ENCODE assay signal across 9 cellular contexts in the genomic region with DNA sequence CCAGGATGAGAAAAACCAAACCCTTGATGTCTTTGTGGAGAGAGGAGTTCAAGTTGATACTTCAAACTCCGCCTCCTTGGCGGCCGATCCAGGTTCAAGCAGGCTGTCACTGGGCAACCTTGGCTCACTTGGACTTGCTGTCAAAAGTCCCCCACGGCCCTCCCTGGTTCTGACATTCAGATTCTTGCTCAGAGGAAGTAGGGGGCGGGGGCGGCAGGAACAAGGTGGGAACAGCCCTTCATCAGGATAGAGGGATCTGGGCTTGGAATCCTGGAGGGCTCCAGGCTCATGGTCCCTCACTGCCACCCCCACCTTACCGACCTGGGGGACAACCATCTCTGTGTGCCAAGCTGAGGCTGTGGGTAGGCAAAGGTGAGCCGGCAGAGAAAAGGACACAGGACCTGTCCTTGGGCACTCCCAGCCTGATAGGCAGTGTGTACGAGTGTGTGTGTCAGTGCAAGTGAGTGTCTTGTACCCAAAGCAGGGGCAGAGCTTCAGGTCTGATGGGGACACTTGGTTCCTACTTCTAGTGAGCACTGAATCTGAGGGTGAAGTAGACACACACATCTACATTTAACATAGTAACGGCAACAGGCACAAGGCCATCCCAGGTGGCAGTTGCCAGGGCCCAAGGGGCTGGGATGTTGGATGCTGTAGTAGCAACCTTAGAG. TPM values are rescaled to one million over a fixed set of nuclear protein-coding genes. Genes with fewer than 3 reads are reported as not detected.
DNase-seq lines count a peak whose midpoint lies in the region; ATAC-seq, FAIRE-seq and TF ChIP-seq lines count a peak whose summit lies in the region.
"Had no signal": no experiment of that assay in that cellular context is flagged by ENCODE, and none has a peak within 500 bp of the region (broad histone marks: within the 10 kb centered on the region; RNA-seq: fewer than 3 reads in every experiment).

No MANE protein-coding gene starts in this region.

- POLR2A ChIA-PET in CD8-positive, alpha-beta T cell (lab: Charles Lee), result interaction anchor here (1.6 to 19.1 kb wide), 4 partner anchors 6 to 18 kb away, joined by 5 to 773 read pairs (median 454); partner anchors contain the start of genes SUPT4H1 and TSPOAP1
- POLR2A ChIA-PET in GM12878 (lab: Charles Lee), result interaction anchor here (0.7 to 18.5 kb wide), 4 partner anchors 9 to 103 kb away, joined by 3 to 373 read pairs (median 140); partner anchors contain the start of genes RNF43 and SUPT4H1

- no peak for TF ChIP-seq RAD21 in GM12878 (IDR thresholded peaks at IDR 0.05; ENCODE audit: insufficient read depth, low read depth, low read length)

- H3K4me1 Mint-ChIP-seq in CD8-positive, alpha-beta T cell (ENCODE audit: low read depth), result peaks cover 64% of the 10 kb centered on the region
- H3K4me1 Mint-ChIP-seq in neural progenitor cell, result peaks cover 38% of the 10 kb centered on the region

- peak overlapping the region; percentile 92 for H3K27ac ChIP-seq in CD8-positive, alpha-beta T cell (ENCODE audit: low read depth, low read length)
- H3K27ac ChIP-seq in GM12878 (ENCODE audit: control insufficient read depth, insufficient read depth), result peak overlapping the region; percentile 100
- H3K27ac ChIP-seq in neural progenitor cell, result no peak overlapping the region

- SMC1A ChIA-PET in GM12878 (lab: Charles Lee; ENCODE audit: uncharacterized antibody, unreplicated experiment), result interaction anchor here (3.5 to 10.3 kb wide), 4 partner anchors 8 to 80 kb away, joined by 24 to 195 read pairs (median 90); partner anchors contain the start of genes RNF43 and SUPT4H1

- BruUV-seq in GM12878 (replicated peaks; lab: Mats Ljungman, UMichigan), result no TSS peak

- FAIRE-seq in GM12878 (lab: Jason Lieb, UNC), result no peak

- RAD21 ChIA-PET in GM12878 (lab: Charles Lee; ENCODE audit: unreplicated experiment), result interaction anchor here (1.0 to 18.1 kb wide), 7 partner anchors 9 to 432 kb away, joined by 3 to 323 read pairs (median 11); partner anchors contain the start of genes RNF43 and SUPT4H1

- peak overlapping the region; percentile 99 for H3K4me2 ChIP-seq in GM12878 (ENCODE audit: control insufficient read depth, insufficient read depth)
- H3K4me2 ChIP-seq in neural progenitor cell, result no peak overlapping the region

- no peaks in the 10 kb centered on the region for H3K9me3 Mint-ChIP-seq in CD8-positive, alpha-beta T cell
- H3K9me3 Mint-ChIP-seq in neural progenitor cell, result peaks cover 2% of the 10 kb centered on the region

- H3K79me2 ChIP-seq in GM12878 (ENCODE audit: control insufficient read depth, insufficient read depth, low read length) (peaks cover 96% of the 10 kb centered on the region), neural progenitor cell (ENCODE audit: low read depth) (no peaks in the 10 kb centered on the region)

- H3K4me1 ChIP-seq in CD8-positive, alpha-beta T cell (ENCODE audit: insufficient read depth, low read length), result peaks cover 46% of the 10 kb centered on the region
- H3K4me1 ChIP-seq in GM12878 (ENCODE audit: control insufficient read depth, insufficient read depth, low read length), result peaks cover 44% of the 10 kb centered on the region
- peaks cover 18% of the 10 kb centered on the region for H3K4me1 ChIP-seq in neural progenitor cell

- H3K4me3 ChIP-seq in CD8-positive, alpha-beta T cell (ENCODE audit: low read depth, low read length), result peak overlapping the region; percentile 90
- peak overlapping the region; percentile 81 for H3K4me3 ChIP-seq in NB4 (ENCODE audit: low read depth, low read length)
- peak overlapping the region; percentile 83 for H3K4me3 ChIP-seq in GM12878
- no peak overlapping the region for H3K4me3 ChIP-seq in neural progenitor cell

- WGBS in GM12878 (ENCODE audit: insufficient coverage, insufficient replicate concordance, low lambda C conversion rate, missing lambda C conversion rate), result 0% methylated on average over 10 of the region's 10 CpGs

- H3K36me3 Mint-ChIP-seq in CD8-positive, alpha-beta T cell, result peaks cover 39% of the 10 kb centered on the region
- no peaks in the 10 kb centered on the region for H3K36me3 Mint-ChIP-seq in neural progenitor cell

- ATAC-seq in CD8-positive, alpha-beta T cell, result no peak
- ATAC-seq in GM12878 (no peak), HG02938 (IDR thresholded peaks at IDR 0.05; ENCODE audit: unreplicated experiment) (no peak), HG02852 (IDR thresholded peaks at IDR 0.05; ENCODE audit: unreplicated experiment) (no peak)
- ATAC-seq: Panc1 had no signal

- H3K36me3 ChIP-seq in CD8-positive, alpha-beta T cell (ENCODE audit: insufficient read depth, low read length), result peaks cover 15% of the 10 kb centered on the region
- peaks cover 6 to 13% of the 10 kb centered on the region in 2 experiments for H3K36me3 ChIP-seq in GM12878 (ENCODE audit: control insufficient read depth in 2 of 2, insufficient read depth in 2 of 2, low read length in 1 of 2)
- no peaks in the 10 kb centered on the region for H3K36me3 ChIP-seq in neural progenitor cell

- peak overlapping the region; percentile 92 for H3K4me3 Mint-ChIP-seq in CD8-positive, alpha-beta T cell
- no peak overlapping the region for H3K4me3 Mint-ChIP-seq in neural progenitor cell

- TF ChIP-seq POLR2A in NB4 (IDR thresholded peaks at IDR 0.05; ENCODE audit: extremely low read depth, insufficient read length), result no peak
- TF ChIP-seq POLR2A in GM12878 (IDR thresholded peaks at IDR 0.05; ENCODE audit: low read depth, low read length), result no peak

- H3K9me3 ChIP-seq in CD8-positive, alpha-beta T cell (ENCODE audit: low read length), result no peaks in the 10 kb centered on the region
- no peaks in the 10 kb centered on the region; the same call in 2 of the 3 replicates for H3K9me3 ChIP-seq in GM12878 (replicated peaks; ENCODE audit: control insufficient read depth, insufficient read depth, low read length)
- no peaks in the 10 kb centered on the region for H3K9me3 ChIP-seq in neural progenitor cell (ENCODE audit: low read depth)

- H2AFZ ChIP-seq in GM12878 (ENCODE audit: control insufficient read depth, low read depth, low read length) (no peak overlapping the region), neural progenitor cell (replicated peaks) (no peak overlapping the region)

- TF ChIP-seq CTCF in CD8-positive, alpha-beta T cell (IDR thresholded peaks at IDR 0.05), result no peak
- TF ChIP-seq CTCF in NB4 (IDR thresholded peaks at IDR 0.05; ENCODE audit: low read depth, low read length) (no peak), GM12878 (IDR thresholded peaks at IDR 0.05 in 2 of 3, conservative IDR thresholded peaks at IDR 0.05 in 1 of 3; ENCODE audit: control insufficient read depth in 2 of 3, extremely low read depth in 1 of 3, insufficient read depth in 1 of 3, low read depth in 3 of 3, low read length in 3 of 3) (no peak), neural progenitor cell (IDR thresholded peaks at IDR 0.05) (no peak)

- H3K27me3 Mint-ChIP-seq in CD8-positive, alpha-beta T cell (ENCODE audit: low read depth), result no peaks in the 10 kb centered on the region
- H3K27me3 Mint-ChIP-seq in neural progenitor cell (ENCODE audit: insufficient read depth, low read depth), result peaks cover 6% of the 10 kb centered on the region

- H3K27me3 ChIP-seq in CD8-positive, alpha-beta T cell (ENCODE audit: insufficient read depth, low read length), result no peaks in the 10 kb centered on the region
- H3K27me3 ChIP-seq in GM12878 (replicated peaks in 1 of 2; ENCODE audit: control insufficient read depth in 2 of 2, insufficient read depth in 2 of 2, low read length in 1 of 2), result no peaks in the 10 kb centered on the region
- no peaks in the 10 kb centered on the region for H3K27me3 ChIP-seq in neural progenitor cell

- in situ Hi-C loops in GM12878 (cut with MboI), result loop anchor here (10.0 kb wide), 1 partner anchor 1500 kb away; no protein-coding TSS in a partner anchor

- peak in 4 of 7 experiments; percentile 40 to 63 (median 46) for DNase-seq in CD8-positive, alpha-beta T cell
- DNase-seq in NB4 (ENCODE audit: low read depth), result peak; percentile 83
- DNase-seq in GM12878 (ENCODE audit: low read depth, low spot score), result no peak
- no peak for DNase-seq in neural progenitor cell (ENCODE audit: low spot score)
- no peak for DNase-seq in DMS 273 treated with DMSO at 0.1 percent for 48 hours (lab: John Stamatoyannopoulos, UW)
- DNase-seq in NCI-H524 (lab: John Stamatoyannopoulos, UW), result no peak

- peak overlapping the region; percentile 97 for H3K27ac Mint-ChIP-seq in CD8-positive, alpha-beta T cell
- H3K27ac Mint-ChIP-seq in neural progenitor cell, result peak overlapping the region; percentile 72

- intact Hi-C loops in CD8-positive, alpha-beta T cell (cut with DNase I, micrococcal nuclease), result loop anchor here (10.0 kb wide), 7 partner anchors 180 to 1740 kb away; partner anchors contain the start of genes C17orf67 (in 1 of the 2), CLTC (in 1 of the 2), DGKE (in 1 of the 2) and NOG (in 1 of the 2)
- intact Hi-C loops in GM12878 (cut with micrococcal nuclease; ENCODE audit: unreplicated experiment), result loop anchor here (5.0 kb wide), 1 partner anchor 433 kb away; no protein-coding TSS in a partner anchor

- H3F3A ChIP-seq in neural progenitor cell (ENCODE audit: low read depth), result no peaks in the 10 kb centered on the region

- no peak for TF ChIP-seq EP300 in GM12878 (IDR thresholded peaks at IDR 0.05; ENCODE audit: borderline replicate concordance in 1 of 2, control insufficient read depth in 1 of 2, low read depth in 2 of 2, low read length in 2 of 2)

- CTCF ChIA-PET in CD8-positive, alpha-beta T cell (lab: Charles Lee), result interaction anchor here (1.8 to 13.7 kb wide), 4 partner anchors 8 to 83 kb away, joined by 4 to 587 read pairs (median 96); partner anchors contain the start of genes SUPT4H1 and TSPOAP1
- CTCF ChIA-PET in GM12878 (lab: Yijun Ruan, JAX), result interaction anchor here (0.6 to 4.3 kb wide), 5 partner anchors 10 to 80 kb away, joined by 3 to 53 read pairs (median 20); partner anchors contain the start of genes RNF43 and SUPT4H1

- H4K20me1 ChIP-seq in GM12878 (ENCODE audit: control insufficient read depth, insufficient read depth) (no peaks in the 10 kb centered on the region; the same call in 1 of the 2 replicates), neural progenitor cell (ENCODE audit: low read depth) (no peaks in the 10 kb centered on the region)

- H3K9ac ChIP-seq in GM12878 (ENCODE audit: control insufficient read depth, insufficient read depth, low read length), result peak overlapping the region; percentile 100
- H3K9ac ChIP-seq in neural progenitor cell, result no peak overlapping the region

RNA-seq across cellular contexts. Expression of gene TSPOAP1, which starts 6.6 kb away (rescaled TPM):
- 10 to 100 TPM; 27.9 to 35.3 TPM for total RNA-seq in CD8-positive, alpha-beta T cell
- 52.4 and 53.8 TPM in 2 replicates for total RNA-seq in GM12878 (2013; cell fraction: nucleolus; rRNA removed)
- 5.6 and 5.7 TPM in 2 replicates for total RNA-seq in GM12878 (2014; rRNA removed)
- total RNA-seq in GM12878 (2014; rRNA removed; fragmentation: Illumina TruSeq; extraction: Trizol), result 2.8 and 3.6 TPM in 2 replicates
- total RNA-seq in GM12878 (2021), result 6.5 and 8.8 TPM in 2 replicates
- 5.7 TPM for polyA plus RNA-seq in GM12878 (2011; ENCODE audit: low read depth)
- polyA plus RNA-seq in GM12878 (2011; rRNA removed), result 11.6 and 16.4 TPM in 2 replicates
- polyA plus RNA-seq in GM12878 (2011; cell fraction: cytosol; rRNA removed), result 12.2 and 16.5 TPM in 2 replicates
- polyA plus RNA-seq in GM12878 (2011; cell fraction: nucleus; rRNA removed), result 164 and 168 TPM in 2 replicates
- 9.8 and 14.2 TPM in 2 replicates for polyA plus RNA-seq in GM12878 (2012)
- polyA plus RNA-seq in GM12878 (2014; fragmentation: Illumina TruSeq; extraction: Trizol), result 1.2 and 4.2 TPM in 2 replicates
- polyA plus RNA-seq in GM12878 (2014; fragmentation: Nextera tagmentation; extraction: Ambion mirVana), result under 1 TPM in 1 of 2 experiments, not detected in 1; 0.58 TPM
- 8.5 and 10.9 TPM in 2 replicates for polyA plus RNA-seq in GM12878 (2014; rRNA removed)
- polyA plus RNA-seq in GM12878 (2016; fragmentation: Nextera tagmentation; extraction: Ambion mirVana), result 1 to 10 TPM; 2.2 to 3.2 TPM
- 7.2 and 17.1 TPM in 2 replicates for polyA minus RNA-seq in GM12878 (2011; rRNA and poly(A)+ RNA removed)
- polyA minus RNA-seq in GM12878 (2011; cell fraction: cytosol; rRNA and poly(A)+ RNA removed), result 6.4 and 6.7 TPM in 2 replicates
- polyA minus RNA-seq in GM12878 (2011; cell fraction: nucleus; rRNA and poly(A)+ RNA removed), result 16.2 and 33.3 TPM in 2 replicates
- total RNA-seq in neural progenitor cell (ENCODE audit: low replicate concordance), result 13.8 and 48.7 TPM in 2 replicates

RNA-seq across cellular contexts. Expression of gene SUPT4H1, which starts 16.8 kb away (rescaled TPM):
- 10 to 100 TPM; 45.2 to 59.7 TPM for total RNA-seq in CD8-positive, alpha-beta T cell
- total RNA-seq in GM12878 (2013; cell fraction: nucleolus; rRNA removed), result 8.8 and 9.5 TPM in 2 replicates
- total RNA-seq in GM12878 (2014; rRNA removed) (87.9 and 92.8 TPM in 2 replicates), GM12878 (2014; rRNA removed; fragmentation: Illumina TruSeq; extraction: Trizol) (70.4 and 83.8 TPM in 2 replicates), GM12878 (2021) (87.0 and 93.2 TPM in 2 replicates), neural progenitor cell (ENCODE audit: low replicate concordance) (60.2 and 103 TPM in 2 replicates)
- 90.2 TPM for polyA plus RNA-seq in GM12878 (2011; ENCODE audit: low read depth)
- polyA plus RNA-seq in GM12878 (2011; rRNA removed) (230 and 240 TPM in 2 replicates), GM12878 (2014; fragmentation: Illumina TruSeq; extraction: Trizol) (98.9 and 112 TPM in 2 replicates), GM12878 (2014; fragmentation: Nextera tagmentation; extraction: Ambion mirVana) (100 to 1,000 TPM; 148 to 293 TPM), GM12878 (2014; rRNA removed) (94.9 and 102 TPM in 2 replicates), GM12878 (2016; fragmentation: Nextera tagmentation; extraction: Ambion mirVana) (100 to 1,000 TPM; 143 to 159 TPM)
- 105 and 107 TPM in 2 replicates for polyA plus RNA-seq in GM12878 (2011; cell fraction: cytosol; rRNA removed)
- polyA plus RNA-seq in GM12878 (2011; cell fraction: nucleus; rRNA removed), result 61.5 and 64.9 TPM in 2 replicates
- polyA plus RNA-seq in GM12878 (2012), result 88.7 and 95.3 TPM in 2 replicates
- 60.9 and 80.0 TPM in 2 replicates for polyA minus RNA-seq in GM12878 (2011; rRNA and poly(A)+ RNA removed)
- 11.5 and 19.8 TPM in 2 replicates for polyA minus RNA-seq in GM12878 (2011; cell fraction: cytosol; rRNA and poly(A)+ RNA removed)
- polyA minus RNA-seq in GM12878 (2011; cell fraction: nucleus; rRNA and poly(A)+ RNA removed), result 5.6 and 14.2 TPM in 2 replicates

RNA-seq across cellular contexts. Expression of gene MPO, which starts 54.5 kb away (rescaled TPM):
- not detected for total RNA-seq in CD8-positive, alpha-beta T cell
- not detected in 2 replicates for total RNA-seq in GM12878 (2013; cell fraction: nucleolus; rRNA removed)
- total RNA-seq in GM12878 (2014; rRNA removed) (0.05 and 0.06 TPM in 2 replicates), GM12878 (2014; rRNA removed; fragmentation: Illumina TruSeq; extraction: Trizol) (0.09 and 0.13 TPM in 2 replicates), GM12878 (2021) (0.08 and 0.23 TPM in 2 replicates), neural progenitor cell (ENCODE audit: low replicate concordance) (not detected in 2 replicates)
- polyA plus RNA-seq in GM12878 (2011; ENCODE audit: low read depth), result not detected
- polyA plus RNA-seq in GM12878 (2011; rRNA removed) (0.35 and 0.49 TPM in 2 replicates), GM12878 (2014; fragmentation: Illumina TruSeq; extraction: Trizol) (0.10 TPM in 1 of 2 replicates, not detected in the other), GM12878 (2014; fragmentation: Nextera tagmentation; extraction: Ambion mirVana) (under 1 TPM; 0.10 to 0.26 TPM), GM12878 (2014; rRNA removed) (0.14 TPM in 2 replicates), GM12878 (2016; fragmentation: Nextera tagmentation; extraction: Ambion mirVana) (under 1 TPM; 0.09 to 0.17 TPM)
- 0.33 and 0.45 TPM in 2 replicates for polyA plus RNA-seq in GM12878 (2011; cell fraction: cytosol; rRNA removed)
- polyA plus RNA-seq in GM12878 (2011; cell fraction: nucleus; rRNA removed), result 0.10 and 0.19 TPM in 2 replicates
- polyA plus RNA-seq in GM12878 (2012), result 0.08 TPM in 1 of 2 replicates, not detected in the other
- polyA minus RNA-seq in GM12878 (2011; rRNA and poly(A)+ RNA removed), result 0.15 and 0.37 TPM in 2 replicates
- polyA minus RNA-seq in GM12878 (2011; cell fraction: cytosol; rRNA and poly(A)+ RNA removed), result not detected in 2 replicates
- not detected in 2 replicates for polyA minus RNA-seq in GM12878 (2011; cell fraction: nucleus; rRNA and poly(A)+ RNA removed)

Comparison
In these comparisons a context has a peak if more than half of its experiments do, and no peak if none do; other contexts are left out.
1. DNase-seq: peak in CD8-positive, alpha-beta T cell (4 of 7) and NB4 (single experiment); none in GM12878 (single experiment), neural progenitor cell (single experiment), DMS 273 treated with DMSO at 0.1 percent for 48 hours (single experiment) and NCI-H524 (0 of 2).